11 cellular contexts compared by ENCODE assay signal in genomic region chr1:18565321-18565720, GRCh38.
"Had no signal": no experiment of that assay in that cellular context is flagged by ENCODE, and none has a peak within 500 bp of the region (broad histone marks: within the 10 kb centered on the region; RNA-seq: fewer than 3 reads in every experiment).

No MANE protein-coding gene starts in this region.

- H3K9me3 Mint-ChIP-seq: H9, HFFc6 had no signal

- H3K4me2 ChIP-seq: KMS-11 had no signal

- FAIRE-seq: H54 had no signal

- DNase-seq: GM23248, GOT3, H9, HCEC 1CT, HFFc6, IMR-90, Karpas-422, KBM-7 had no signal

- H3K9ac ChIP-seq: GM23248, KMS-11 had no signal

- H2AFZ ChIP-seq: GM23248 had no signal

- H3K27ac Mint-ChIP-seq: HFFc6 had no signal

- H3K27ac ChIP-seq: GM23248, HL-60, KMS-11 had no signal

- H3K4me3 ChIP-seq: GM23248 had no signal

- H3K4me3 Mint-ChIP-seq: H9, HFFc6 had no signal
